In the genomic region with DNA sequence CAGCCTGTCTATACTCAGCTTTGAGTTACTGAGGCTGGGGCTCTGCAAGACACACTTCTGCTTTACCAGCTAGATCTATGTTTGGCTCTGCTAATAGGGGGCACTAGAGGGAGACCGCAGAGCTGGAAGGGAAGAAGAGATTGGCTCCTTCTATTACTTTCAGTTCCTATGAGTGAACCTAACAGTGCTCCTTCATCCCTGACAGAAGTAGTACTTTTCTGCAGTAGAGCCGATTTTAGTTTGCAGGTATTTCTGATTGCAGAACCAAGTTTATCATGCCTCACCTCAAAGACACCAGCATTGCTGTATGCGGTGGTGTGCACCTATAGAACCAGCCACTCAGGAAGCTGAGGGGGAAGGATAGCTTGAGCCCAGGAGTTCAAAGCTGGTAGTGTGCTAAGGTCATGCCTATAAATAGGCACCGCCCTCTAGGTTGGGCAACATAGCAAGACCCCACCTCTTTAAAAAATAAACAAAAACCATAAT, we compare ENCODE assay signal across 8 cellular contexts. TPM values are rescaled to one million over a fixed set of nuclear protein-coding genes. Genes with fewer than 3 reads are reported as not detected.
DNase-seq lines count a peak whose midpoint lies in the region; ATAC-seq and TF ChIP-seq lines count a peak whose summit lies in the region.

No MANE protein-coding gene starts in this region.

- ATAC-seq in GM18867 (IDR thresholded peaks at IDR 0.05; ENCODE audit: unreplicated experiment) (peak; percentile 93), HG03097 (IDR thresholded peaks at IDR 0.05; ENCODE audit: low FRiP score, unreplicated experiment) (peak; percentile 91), memory B cell (ENCODE audit: low read depth) (peak; percentile 98)

- TF ChIP-seq CTCF in A673 (conservative IDR thresholded peaks at IDR 0.05; ENCODE audit: low read depth, low read length): peak; percentile 30; the same call in 1 of the 2 replicates

- intact Hi-C loops in A673 (cut with micrococcal nuclease; ENCODE audit: unreplicated experiment): no loop called here

- no peak overlapping the region for H3K4me3 ChIP-seq in A673 (ENCODE audit: low read depth, low read length, poor library complexity, severe bottlenecking)

- H3K27ac ChIP-seq in A673 (ENCODE audit: low read depth, low read length, poor library complexity, severe bottlenecking): no peak overlapping the region

- H3K36me3 Mint-ChIP-seq in T-helper 1 cell treated with Interleukin-12 subunit alpha and Interleukin-12 subunit beta and Interleukin-4 antibody, amounts not matched to agents 30 μg/mL and 1 μg/mL, for 36 hours (ENCODE audit: low read depth): peaks cover 2% of the 10 kb centered on the region
- H3K36me3 Mint-ChIP-seq in memory B cell: no peaks in the 10 kb centered on the region

- no peaks in the 10 kb centered on the region for H3K27me3 Mint-ChIP-seq in T-helper 1 cell treated with Interleukin-12 subunit alpha and Interleukin-12 subunit beta and Interleukin-4 antibody, amounts not matched to agents 30 μg/mL and 1 μg/mL, for 36 hours (ENCODE audit: low read depth)
- no peaks in the 10 kb centered on the region for H3K27me3 Mint-ChIP-seq in memory B cell

- H3K4me1 ChIP-seq in A673 (ENCODE audit: insufficient read depth, low read length, poor library complexity, severe bottlenecking): no peaks in the 10 kb centered on the region

- no peaks in the 10 kb centered on the region for H3K36me3 ChIP-seq in A673 (ENCODE audit: insufficient read depth, low read length, poor library complexity, severe bottlenecking)

- POLR2A ChIA-PET in A673 (lab: Charles Lee; ENCODE audit: low non-redundant PET): no interaction called here

- DNase-seq in A673 (ENCODE audit: low spot score) (peak; percentile 21), memory B cell (ENCODE audit: low spot score in 2 of 2) (peak; percentile 50 to 82), DMS53 (lab: John Stamatoyannopoulos, UW) (no peak), AG08396 (ENCODE audit: low spot score) (no peak)
- DNase-seq in stimulated activated CD4-positive, alpha-beta T cell treated with anti-CD3 and anti-CD28 coated beads, Interleukin-12 subunit alpha, Interleukin-12 subunit beta, amount 100 ng/mL, for 4 hours: no peak

- no peaks in the 10 kb centered on the region for H3K9me3 Mint-ChIP-seq in T-helper 1 cell treated with Interleukin-12 subunit alpha and Interleukin-12 subunit beta and Interleukin-4 antibody, amounts not matched to agents 30 μg/mL and 1 μg/mL, for 36 hours
- H3K9me3 Mint-ChIP-seq in memory B cell: no peaks in the 10 kb centered on the region

- H3K4me3 Mint-ChIP-seq in T-helper 1 cell treated with Interleukin-12 subunit alpha and Interleukin-12 subunit beta and Interleukin-4 antibody, amounts not matched to agents 30 μg/mL and 1 μg/mL, for 36 hours: no peak overlapping the region
- peak overlapping the region; percentile 34 for H3K4me3 Mint-ChIP-seq in memory B cell

- no TSS peak for BruUV-seq in A673 (replicated peaks; lab: Mats Ljungman, UMichigan)

- peak overlapping the region; percentile 34 for H3K27ac Mint-ChIP-seq in T-helper 1 cell treated with Interleukin-12 subunit alpha and Interleukin-12 subunit beta and Interleukin-4 antibody, amounts not matched to agents 30 μg/mL and 1 μg/mL, for 36 hours
- H3K27ac Mint-ChIP-seq in memory B cell: no peak overlapping the region

- CTCF ChIA-PET in A673 (lab: Charles Lee): interaction anchor here (0.9 kb wide), 1 partner anchor 77 kb away, joined by 6 read pairs; no protein-coding TSS in a partner anchor

- H3K9me3 ChIP-seq in A673 (ENCODE audit: low read depth, low read length, poor library complexity, severe bottlenecking): no peaks in the 10 kb centered on the region

- peaks cover 18% of the 10 kb centered on the region for H3K4me1 Mint-ChIP-seq in T-helper 1 cell treated with Interleukin-12 subunit alpha and Interleukin-12 subunit beta and Interleukin-4 antibody, amounts not matched to agents 30 μg/mL and 1 μg/mL, for 36 hours (ENCODE audit: low read depth)
- H3K4me1 Mint-ChIP-seq in memory B cell: peaks cover 16% of the 10 kb centered on the region

- no peaks in the 10 kb centered on the region for H3K27me3 ChIP-seq in A673 (replicated peaks; ENCODE audit: insufficient read depth, low read depth, low read length, poor library complexity)

RNA-seq across cellular contexts. Expression of a gene that starts 5.7 kb away (rescaled TPM):
- total RNA-seq in A673 (2021): 27.9 and 31.5 TPM in 2 replicates

RNA-seq across cellular contexts. Expression of a gene that starts 33.1 kb away (rescaled TPM):
- total RNA-seq in A673 (2021): 4.9 and 9.1 TPM in 2 replicates

RNA-seq across cellular contexts. Expression of a gene that starts 42.1 kb away (rescaled TPM):
- total RNA-seq in A673 (2021): 0.24 TPM in 1 of 2 replicates, not detected in the other

Comparison
In these comparisons a context has a peak if more than half of its experiments do, and no peak if none do; other contexts are left out.
1. DNase-seq: peak in A673 (single experiment) and memory B cell (2 of 2); none in DMS53 (single experiment), AG08396 (single experiment) and stimulated activated CD4-positive, alpha-beta T cell treated with anti-CD3 and anti-CD28 coated beads, Interleukin-12 subunit alpha, Interleukin-12 subunit beta, amount 100 ng/mL, for 4 hours (single experiment).
2. Peak in every context shown above with its lines, with median percentiles within 50 percentile points of each other: ATAC-seq.